In genomic region chr4:31545755-31546154, GRCh38 we compare ENCODE assay signal across 25 cellular contexts.
"Had no signal": no experiment of that assay in that cellular context is flagged by ENCODE, and none has a peak within 500 bp of the region (broad histone marks: within the 10 kb centered on the region; RNA-seq: fewer than 3 reads in every experiment).

No MANE protein-coding gene starts in this region.

- H3K4me1 Mint-ChIP-seq: activated CD4-positive, alpha-beta T cell treated with anti-CD3 and anti-CD28 coated beads, Interleukin-2, amount 10 ng/mL, durations not matched to agents 24 days and 14 days; activated naive CD8-positive, alpha-beta T cell treated with anti-CD3 and anti-CD28 coated beads, Interleukin-2, amount 50 U/mL, for 24 hours; activated T-helper 17 cell treated with anti-CD3 and anti-CD28 coated beads, Interleukin-2, amount 50 U/mL, for 72 hours; nephron progenitor cell had no signal

- H3K27ac Mint-ChIP-seq: activated CD4-positive, alpha-beta memory T cell treated with anti-CD3 and anti-CD28 coated beads for 36 hours; activated CD4-positive, alpha-beta T cell treated with anti-CD3 and anti-CD28 coated beads, Interleukin-2, amount 10 ng/mL, durations not matched to agents 24 days and 14 days; activated naive CD8-positive, alpha-beta T cell treated with anti-CD3 and anti-CD28 coated beads, Interleukin-2, amount 50 U/mL, for 24 hours; activated T-cell treated with anti-CD3 and anti-CD28 coated beads, Interleukin-2, amount 50 U/mL, for 24 hours; activated T-helper 17 cell treated with anti-CD3 and anti-CD28 coated beads, Interleukin-2, amount 50 U/mL, for 72 hours; nephron progenitor cell had no signal

- H3K27me3 Mint-ChIP-seq: activated CD4-positive, alpha-beta memory T cell treated with anti-CD3 and anti-CD28 coated beads for 36 hours; activated CD4-positive, alpha-beta T cell treated with anti-CD3 and anti-CD28 coated beads, Interleukin-2, amount 10 ng/mL, durations not matched to agents 24 days and 14 days; activated naive CD8-positive, alpha-beta T cell treated with anti-CD3 and anti-CD28 coated beads, Interleukin-2, amount 50 U/mL, for 24 hours; activated T-cell treated with anti-CD3 and anti-CD28 coated beads, Interleukin-2, amount 50 U/mL, for 24 hours; activated T-helper 17 cell treated with anti-CD3 and anti-CD28 coated beads, Interleukin-2, amount 50 U/mL, for 72 hours had no signal

- H3K27ac ChIP-seq: colonic mucosa, right lobe of liver, testis, transverse colon had no signal

- H3K9me3 ChIP-seq: colonic mucosa, right lobe of liver, testis, transverse colon had no signal

- ATAC-seq: activated naive CD8-positive, alpha-beta T cell treated with anti-CD3 and anti-CD28 coated beads, Interleukin-2, amount 50 U/mL, for 24 hours; activated T-helper 17 cell treated with anti-CD3 and anti-CD28 coated beads, Interleukin-2, amount 50 U/mL, for 72 hours; left lobe of liver; right lobe of liver; stimulated activated naive CD8-positive, alpha-beta T cell treated with anti-CD3 and anti-CD28 coated beads, Interleukin-15, Interleukin-2, amounts not matched to agents 100 U/mL and 50 U/mL, for 24 hours had no signal

- H3K4me1 ChIP-seq: colonic mucosa, heart right ventricle, right lobe of liver, testis, transverse colon had no signal

- H3K27me3 ChIP-seq: colonic mucosa, heart right ventricle, right lobe of liver, testis, transverse colon had no signal

- FAIRE-seq: endometrium had no signal

- H3K4me3 ChIP-seq: colonic mucosa, heart right ventricle, right lobe of liver, testis, transverse colon had no signal

- H3K36me3 Mint-ChIP-seq: activated CD4-positive, alpha-beta memory T cell treated with anti-CD3 and anti-CD28 coated beads for 36 hours had no signal

- DNase-seq: activated CD4-positive, alpha-beta memory T cell treated with anti-CD3 and anti-CD28 coated beads for 36 hours; activated CD4-positive, alpha-beta T cell treated with anti-CD3 and anti-CD28 coated beads, Interleukin-2, amount 10 ng/mL, durations not matched to agents 24 days and 14 days; activated CD4-positive, CD25-positive, alpha-beta regulatory T cell treated with anti-CD3 and anti-CD28 coated beads, Interleukin-2, amount 50 U/mL, for 72 hours; activated CD8-positive, alpha-beta memory T cell treated with anti-CD3 and anti-CD28 coated beads, Interleukin-2, amount 50 U/mL, for 48 hours; activated gamma-delta T cell treated with Interleukin-2 at 50 U/mL for 16 hours; activated naive CD4-positive, alpha-beta T cell treated with anti-CD3 and anti-CD28 coated beads, Interleukin-2, amount 50 U/mL, for 16 hours; activated naive CD8-positive, alpha-beta T cell treated with anti-CD3 and anti-CD28 coated beads, Interleukin-2, amount 50 U/mL, for 24 hours; activated T-cell treated with anti-CD3 and anti-CD28 coated beads, Interleukin-2, amount 50 U/mL, for 24 hours; cerebellar nuclear complex; colonic mucosa; effector CD8-positive, alpha-beta T cell; erythroblast; heart right ventricle; kidney glomerular epithelial cell; nephron progenitor cell; occipital lobe; right lobe of liver; stimulated activated CD4-positive, alpha-beta T cell treated with anti-CD3 and anti-CD28 coated beads, Interleukin-4, amount 100 ng/mL, for 1 hour; stimulated activated naive CD8-positive, alpha-beta T cell treated with anti-CD3 and anti-CD28 coated beads, Interleukin-15, Interleukin-2, amounts not matched to agents 100 U/mL and 50 U/mL, for 24 hours; T-helper 2 cell; testis; transverse colon had no signal

- H3K36me3 ChIP-seq: colonic mucosa, heart right ventricle, right lobe of liver, transverse colon had no signal

- H3K4me3 Mint-ChIP-seq: activated CD4-positive, alpha-beta memory T cell treated with anti-CD3 and anti-CD28 coated beads for 36 hours; activated CD4-positive, alpha-beta T cell treated with anti-CD3 and anti-CD28 coated beads, Interleukin-2, amount 10 ng/mL, durations not matched to agents 24 days and 14 days; activated naive CD8-positive, alpha-beta T cell treated with anti-CD3 and anti-CD28 coated beads, Interleukin-2, amount 50 U/mL, for 24 hours; activated T-cell treated with anti-CD3 and anti-CD28 coated beads, Interleukin-2, amount 50 U/mL, for 24 hours; activated T-helper 17 cell treated with anti-CD3 and anti-CD28 coated beads, Interleukin-2, amount 50 U/mL, for 72 hours; nephron progenitor cell had no signal

- H3K9me3 Mint-ChIP-seq: activated CD4-positive, alpha-beta T cell treated with anti-CD3 and anti-CD28 coated beads, Interleukin-2, amount 10 ng/mL, durations not matched to agents 24 days and 14 days; activated naive CD8-positive, alpha-beta T cell treated with anti-CD3 and anti-CD28 coated beads, Interleukin-2, amount 50 U/mL, for 24 hours; nephron progenitor cell had no signal
